32 cellular contexts compared by ENCODE assay signal in the genomic region with DNA sequence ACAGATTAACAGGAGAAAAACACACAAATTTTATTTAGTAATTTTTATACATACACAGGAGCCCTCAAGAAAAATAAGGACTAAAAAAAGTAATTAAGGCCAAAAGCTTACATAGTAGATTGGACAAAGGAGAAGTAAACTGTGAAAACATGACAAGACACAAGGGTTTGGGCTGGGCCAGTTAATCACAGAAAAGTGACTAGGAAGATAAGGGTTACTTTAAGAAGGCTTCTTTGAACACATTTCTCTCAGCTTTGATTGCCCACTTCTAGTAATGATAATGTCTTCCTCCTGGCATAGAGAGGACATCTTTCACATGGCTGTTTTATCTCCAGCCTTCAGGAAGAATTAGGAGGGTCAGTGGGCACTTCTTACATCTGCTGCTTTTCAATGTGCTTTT. TPM values are rescaled to one million over a fixed set of nuclear protein-coding genes. Genes with fewer than 3 reads are reported as not detected.
"Had no signal": no experiment of that assay in that cellular context is flagged by ENCODE, and none has a peak within 500 bp of the region (broad histone marks: within the 10 kb centered on the region; RNA-seq: fewer than 3 reads in every experiment).

No MANE protein-coding gene starts in this region.

- H3K27me3 ChIP-seq: brain microvascular endothelial cell, heart left ventricle, stomach, suprapubic skin, transverse colon had no signal

- FAIRE-seq: astrocyte, kidney had no signal

- DNase-seq: activated CD4-positive, alpha-beta memory T cell treated with anti-CD3 and anti-CD28 coated beads, Interleukin-2, amount 10 ng/mL, durations not matched to agents 7 days and 5 days; activated CD4-positive, alpha-beta T cell treated with anti-CD3 and anti-CD28 coated beads, Interleukin-2, amount 10 ng/mL, durations not matched to agents 7 days and 5 days; activated CD4-positive, CD25-positive, alpha-beta regulatory T cell treated with anti-CD3 and anti-CD28 coated beads, Interleukin-2, amount 50 U/mL, for 72 hours; activated CD8-positive, alpha-beta memory T cell treated with anti-CD3 and anti-CD28 coated beads, Interleukin-2, amount 50 U/mL, for 48 hours; activated gamma-delta T cell; activated naive CD4-positive, alpha-beta T cell treated with anti-CD3 and anti-CD28 coated beads, Interleukin-2, amount 10 ng/mL, durations not matched to agents 7 days and 5 days; activated naive CD8-positive, alpha-beta T cell treated with anti-CD3 and anti-CD28 coated beads, Interleukin-2, amount 10 ng/mL, durations not matched to agents 7 days and 5 days; activated T-cell treated with anti-CD3 and anti-CD28 coated beads, Interleukin-2, amount 50 U/mL, for 24 hours; brain microvascular endothelial cell; cortex of kidney; effector memory CD8-positive, alpha-beta T cell; foreskin fibroblast; heart left ventricle; hypothalamus; immature natural killer cell; kidney; left colon; mammary epithelial cell; retina; stimulated activated CD4-positive, alpha-beta T cell treated with anti-CD3 and anti-CD28 coated beads, Interleukin-1b, Interleukin-23, amount 100 ng/mL, for 48 hours; stimulated activated CD4-positive, alpha-beta T cell treated with anti-CD3 and anti-CD28 coated beads, Interleukin-4, amount 100 ng/mL, for 4 hours; stimulated activated CD8-positive, alpha-beta memory T cell treated with anti-CD3 and anti-CD28 coated beads, Interleukin-4, amount 100 ng/mL, for 48 hours; stimulated activated naive B cell treated with anti-CD40 and anti-IgM and Interleukin-4, amounts not matched to agents 10 μg/mL and 1 μg/mL and 100 μg/mL, for 72 hours; stomach; T-cell; transverse colon had no signal

- H3K4me3 ChIP-seq: heart left ventricle, smooth muscle cell, stomach, suprapubic skin, transverse colon had no signal

- H3K9me3 ChIP-seq: heart left ventricle, stomach, suprapubic skin, transverse colon had no signal

- ATAC-seq: effector memory CD8-positive, alpha-beta T cell; heart left ventricle; left colon; stimulated activated naive B cell treated with anti-CD40 and anti-IgM and Interleukin-4, amounts not matched to agents 10 μg/mL and 1 μg/mL and 100 μg/mL, for 72 hours; T-cell had no signal

- H3K4me2 ChIP-seq: smooth muscle cell had no signal

- H3K27ac ChIP-seq: brain microvascular endothelial cell, heart left ventricle, stomach, suprapubic skin, transverse colon had no signal

RNA-seq across cellular contexts. Expression of a gene that starts 30.9 kb away (rescaled TPM):
- total RNA-seq: activated CD4-positive, alpha-beta memory T cell treated with anti-CD3 and anti-CD28 coated beads, Interleukin-2, amount 10 ng/mL, durations not matched to agents 7 days and 5 days; activated CD4-positive, alpha-beta T cell treated with anti-CD3 and anti-CD28 coated beads, Interleukin-2, amount 10 ng/mL, durations not matched to agents 7 days and 5 days; activated naive CD8-positive, alpha-beta T cell treated with anti-CD3 and anti-CD28 coated beads, Interleukin-2, amount 10 ng/mL, durations not matched to agents 7 days and 5 days; mammary epithelial cell; osteoblast; progenitor cell of endocrine pancreas; smooth muscle cell; T-helper 2 cell treated with Interferon-gamma antibody and Interleukin-4, amounts not matched to agents 100 ng/mL and 5 ng/mL, for 36 hours had no signal
- polyA plus RNA-seq: immature natural killer cell, mammary epithelial cell, smooth muscle cell had no signal
